Comparison of ENCODE assay signal across 2 cellular contexts in genomic region chr18:28132084-28132483, GRCh38.
TF ChIP-seq lines count a peak whose summit lies in the region.

No MANE protein-coding gene starts in this region.

TF ChIP-seq in IMR-90, 13 proteins besides CTCF, POLR2A, EP300 and RAD21:
- TF ChIP-seq CHD1 (IDR thresholded peaks at IDR 0.05; ENCODE audit: low read depth, low read length), result no peak
- no peak for TF ChIP-seq RFX5 (IDR thresholded peaks at IDR 0.05; ENCODE audit: low read depth, low read length)
- TF ChIP-seq MXI1 (IDR thresholded peaks at IDR 0.05; ENCODE audit: borderline replicate concordance, low read depth, low read length), result no peak

TF ChIP-seq in GM12878, 131 proteins besides CTCF, POLR2A, EP300 and RAD21:
- TF ChIP-seq BCL11A (IDR thresholded peaks at IDR 0.05; ENCODE audit: low read depth, low read length), result no peak
- no peak for TF ChIP-seq HDAC6 (IDR thresholded peaks at IDR 0.05; ENCODE audit: unreplicated experiment)
- TF ChIP-seq BACH1 (IDR thresholded peaks at IDR 0.05; ENCODE audit: borderline replicate concordance), result no peak
- no peak for TF ChIP-seq REST (IDR thresholded peaks at IDR 0.05; ENCODE audit: low read depth, low read length)
- no peak for TF ChIP-seq NR2F1 (conservative IDR thresholded peaks at IDR 0.05)
- no peak for TF ChIP-seq ZNF687 (IDR thresholded peaks at IDR 0.05)
- no peak for TF ChIP-seq LARP7 (IDR thresholded peaks at IDR 0.05)
- no peak for TF ChIP-seq ZNF217 (IDR thresholded peaks at IDR 0.05)
- no peak for TF ChIP-seq KAT2A (conservative IDR thresholded peaks at IDR 0.05; ENCODE audit: control insufficient read depth, low read depth, low read length)
- TF ChIP-seq MEF2B (IDR thresholded peaks at IDR 0.05; ENCODE audit: partially characterized antibody, poor library complexity, severe bottlenecking), result no peak
- TF ChIP-seq STAT3 (IDR thresholded peaks at IDR 0.05; ENCODE audit: low read depth, low read length), result no peak
TF ChIP-seq in GM12878: peak in this region for 0.
